ENCODE assay signal across 1 cellular context in genomic region chr4:189845145-189845846, GRCh38.
TF ChIP-seq lines count a peak whose summit lies in the region.

No MANE protein-coding gene starts in this region.

TF ChIP-seq in K562, 482 proteins besides CTCF, POLR2A, EP300 and RAD21 (continued from another document):
- TF ChIP-seq GMEB1 (CRISPR knock-in tag; IDR thresholded peaks at IDR 0.05) (no peak), FOSL1 (tag; conservative IDR thresholded peaks at IDR 0.05) (peak; percentile 57), ZNF76 (CRISPR knock-in tag; IDR thresholded peaks at IDR 0.05; ENCODE audit: borderline replicate concordance) (no peak), ZNF174 (CRISPR knock-in tag; IDR thresholded peaks at IDR 0.05) (no peak), ADNP (tag; IDR thresholded peaks at IDR 0.05) (no peak), MED1 (CRISPR knock-in tag; IDR thresholded peaks at IDR 0.05; ENCODE audit: borderline replicate concordance) (no peak), ZNF583 (CRISPR knock-in tag; IDR thresholded peaks at IDR 0.05) (no peak), AFF4 (CRISPR knock-in tag; IDR thresholded peaks at IDR 0.05) (no peak), ZNF75A (CRISPR knock-in tag; IDR thresholded peaks at IDR 0.05) (no peak), TCFL5 (CRISPR knock-in tag; conservative IDR thresholded peaks at IDR 0.05) (no peak), ZNF12 (CRISPR knock-in tag; IDR thresholded peaks at IDR 0.05) (no peak), NKRF (IDR thresholded peaks at IDR 0.05; ENCODE audit: borderline replicate concordance) (no peak), ZNF316 (IDR thresholded peaks at IDR 0.05) (0 out of 2 replicates have a peak, but pooled peaks have one; percentile 14), JUND (IDR thresholded peaks at IDR 0.05; ENCODE audit: borderline replicate concordance, low read depth, low read length) (no peak), JUND (tag; IDR thresholded peaks at IDR 0.05; ENCODE audit: borderline replicate concordance, low read depth, low read length) (0 out of 3 replicates have a peak, but pooled peaks have one; percentile 55), PBX2 (CRISPR knock-in tag; IDR thresholded peaks at IDR 0.05; ENCODE audit: low read depth) (no peak), PBX2 (tag; conservative IDR thresholded peaks at IDR 0.05; ENCODE audit: low read depth) (peak; percentile 78), THAP7 (CRISPR knock-in tag; IDR thresholded peaks at IDR 0.05) (no peak), ETV1 (tag; conservative IDR thresholded peaks at IDR 0.05; ENCODE audit: low read depth) (peak; percentile 74), PKNOX1 (IDR thresholded peaks at IDR 0.05) (peak; percentile 64), MCM7 (IDR thresholded peaks at IDR 0.05) (no peak), ZNF707 (CRISPR knock-in tag; conservative IDR thresholded peaks at IDR 0.05) (no peak), NRF1 (conservative IDR thresholded peaks at IDR 0.05 in 1 of 2, IDR thresholded peaks at IDR 0.05 in 1 of 2) (no peak), NELFE (IDR thresholded peaks at IDR 0.05; ENCODE audit: insufficient read depth, insufficient read length) (no peak), CBFA2T3 (IDR thresholded peaks at IDR 0.05) (no peak), ZBTB7A (IDR thresholded peaks at IDR 0.05; ENCODE audit: borderline replicate concordance, control insufficient read depth, low read depth, low read length) (no peak)
